ENCODE assay signal across 23 cellular contexts in the genomic region with DNA sequence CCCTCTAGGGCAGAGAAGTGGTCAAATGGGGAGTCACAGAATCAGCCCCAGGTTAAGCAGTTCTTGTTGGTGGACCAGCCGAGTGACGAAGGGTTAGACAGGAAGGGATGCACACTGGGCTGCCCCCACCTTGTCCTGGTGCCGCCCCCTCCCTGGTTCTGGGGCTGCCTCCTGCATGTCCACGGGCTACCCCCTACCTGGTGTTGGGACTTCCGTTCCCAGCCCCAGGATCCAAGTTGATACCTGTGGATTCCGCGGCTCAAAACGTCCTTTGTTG.
DNase-seq lines count a peak whose midpoint lies in the region; ATAC-seq, FAIRE-seq and TF ChIP-seq lines count a peak whose summit lies in the region.
"Had no signal": no experiment of that assay in that cellular context is flagged by ENCODE, and none has a peak within 500 bp of the region (broad histone marks: within the 10 kb centered on the region; RNA-seq: fewer than 3 reads in every experiment).

No MANE protein-coding gene starts in this region.

- H3K27me3 Mint-ChIP-seq in activated CD4-positive, alpha-beta memory T cell treated with anti-CD3 and anti-CD28 coated beads for 36 hours, result peaks cover 11% of the 10 kb centered on the region

- H3K4me1 ChIP-seq in A549 (peaks cover 28% of the 10 kb centered on the region), colonic mucosa (no peaks in the 10 kb centered on the region), mucosa of rectum (ENCODE audit: control insufficient read depth in 2 of 2, insufficient read depth in 2 of 2, low read length in 2 of 2) (peaks cover 11 to 12% of the 10 kb centered on the region in 2 donors), thyroid gland (peaks cover 3 to 13% of the 10 kb centered on the region in 2 donors)

- TF ChIP-seq CTCF in A549 (IDR thresholded peaks at IDR 0.05) (no peak), colonic mucosa (IDR thresholded peaks at IDR 0.05) (no peak), thyroid gland (IDR thresholded peaks at IDR 0.05) (no peak)

- CTCF ChIA-PET in A549 (lab: Yijun Ruan, JAX), result interaction anchor here (1.3 to 1.8 kb wide), 3 partner anchors 23 to 400 kb away, joined by 3 to 5 read pairs (median 4); no protein-coding TSS in a partner anchor
- CTCF ChIA-PET in activated CD4-positive, alpha-beta memory T cell treated with anti-CD3 and anti-CD28 coated beads for 36 hours (lab: Charles Lee), result interaction anchor here (2.3 kb wide), 1 partner anchor 65 kb away, joined by 13 read pairs; no protein-coding TSS in a partner anchor

- ATAC-seq in A549, result peak in 1 of 2 experiments; percentile 24; a peak in 3 of 6 replicates
- no peak for ATAC-seq in HG03095 (IDR thresholded peaks at IDR 0.05; ENCODE audit: unreplicated experiment)
- ATAC-seq: activated CD4-positive, CD25-positive, alpha-beta regulatory T cell treated with anti-CD3 and anti-CD28 coated beads, Interleukin-2, amount 50 U/mL, for 24 hours; activated T-cell treated with anti-CD3 and anti-CD28 coated beads, Interleukin-2, amount 50 U/mL, for 4 hours had no signal

- H3K9me3 ChIP-seq in A549 (peaks cover 14% of the 10 kb centered on the region; the same call in 1 of the 3 replicates), colonic mucosa (no peaks in the 10 kb centered on the region), mucosa of rectum (ENCODE audit: control insufficient read depth in 2 of 2, low read length in 2 of 2) (no peaks in the 10 kb centered on the region), thyroid gland (no peaks in the 10 kb centered on the region)
- H3K9me3 ChIP-seq: stomach had no signal

- H3K27ac Mint-ChIP-seq in activated CD4-positive, alpha-beta memory T cell treated with anti-CD3 and anti-CD28 coated beads for 36 hours, result no peak overlapping the region

- no peak for TF ChIP-seq RAD21 in A549 (conservative IDR thresholded peaks at IDR 0.05 in 1 of 2, IDR thresholded peaks at IDR 0.05 in 1 of 2)

- peak overlapping the region; percentile 71 for H3K4me2 ChIP-seq in A549

- no peaks in the 10 kb centered on the region for H3K36me3 Mint-ChIP-seq in activated CD4-positive, alpha-beta memory T cell treated with anti-CD3 and anti-CD28 coated beads for 36 hours

- no peak overlapping the region for H3K4me3 Mint-ChIP-seq in activated CD4-positive, alpha-beta memory T cell treated with anti-CD3 and anti-CD28 coated beads for 36 hours
- H3K4me3 Mint-ChIP-seq: activated T-cell treated with anti-CD3 and anti-CD28 coated beads, Interleukin-2, amount 50 U/mL, for 4 hours; central memory CD8-positive, alpha-beta T cell had no signal

- POLR2A ChIA-PET in A549 (lab: Yijun Ruan, JAX), result no interaction called here
- POLR2A ChIA-PET in activated CD4-positive, alpha-beta memory T cell treated with anti-CD3 and anti-CD28 coated beads for 36 hours (lab: Charles Lee), result no interaction called here

- DNase-seq in A549 (ENCODE audit: low read depth in 1 of 2, low spot score in 1 of 2) (no peak), HTR-8/SVneo (ENCODE audit: insufficient read length, low spot score) (no peak), colonic mucosa (no peak), thyroid gland (no peak), pons (ENCODE audit: low spot score) (no peak)
- DNase-seq in activated CD4-positive, alpha-beta memory T cell treated with anti-CD3 and anti-CD28 coated beads for 36 hours, result no peak
- DNase-seq: activated naive CD4-positive, alpha-beta T cell treated with anti-CD3 and anti-CD28 coated beads, Interleukin-2, amount 50 U/mL, for 16 hours; activated T-cell treated with anti-CD3 and anti-CD28 coated beads, Interleukin-2, amount 50 U/mL, for 4 hours; anterior cingulate cortex; DMS153; GOT3; NCI-H1048; small intestine; stimulated activated CD4-positive, alpha-beta T cell treated with anti-CD3 and anti-CD28 coated beads, Interleukin-4, amount 100 ng/mL, for 24 hours; stomach had no signal

- no peak for TF ChIP-seq EP300 in A549 (IDR thresholded peaks at IDR 0.05)

- no peak overlapping the region for H3K9ac ChIP-seq in colonic mucosa (ENCODE audit: low read depth in 2 of 2, low read length in 2 of 2)
- H3K9ac ChIP-seq in mucosa of rectum (ENCODE audit: low read depth in 1 of 2, low read length in 2 of 2), result peak overlapping the region; percentile 14 to 34

- H3K27me3 ChIP-seq in colonic mucosa (no peaks in the 10 kb centered on the region), mucosa of rectum (ENCODE audit: control insufficient read depth in 2 of 2, insufficient read depth in 2 of 2, low read length in 2 of 2) (no peaks in the 10 kb centered on the region), thyroid gland (no peaks in the 10 kb centered on the region)

- peak overlapping the region; percentile 68 to 81 for H3K27ac ChIP-seq in A549
- no peak overlapping the region for H3K27ac ChIP-seq in colonic mucosa
- H3K27ac ChIP-seq in mucosa of rectum (ENCODE audit: low read depth in 2 of 2, low read length in 2 of 2), result no peak overlapping the region
- no peak overlapping the region for H3K27ac ChIP-seq in thyroid gland
- H3K27ac ChIP-seq: C4-2B, esophagus muscularis mucosa, stomach had no signal

- H3K4me3 ChIP-seq in A549 (no peak overlapping the region), colonic mucosa (peak overlapping the region; percentile 15), mucosa of rectum (ENCODE audit: low read length in 2 of 2) (peak overlapping the region; percentile 47 to 50), thyroid gland (replicated peaks in 1 of 3) (no peak overlapping the region)
- H3K4me3 ChIP-seq: esophagus muscularis mucosa had no signal

- peaks cover 9% of the 10 kb centered on the region for H3K9me3 Mint-ChIP-seq in activated CD4-positive, alpha-beta memory T cell treated with anti-CD3 and anti-CD28 coated beads for 36 hours
- H3K9me3 Mint-ChIP-seq: activated T-cell treated with anti-CD3 and anti-CD28 coated beads, Interleukin-2, amount 50 U/mL, for 4 hours; central memory CD8-positive, alpha-beta T cell had no signal

- H3K4me1 Mint-ChIP-seq in activated CD4-positive, alpha-beta memory T cell treated with anti-CD3 and anti-CD28 coated beads for 36 hours (ENCODE audit: low read depth), result no peaks in the 10 kb centered on the region

- intact Hi-C loops in colonic mucosa (cut with DNase I), result no loop called here
- intact Hi-C loops in thyroid gland (cut with DNase I), result no loop called here
- intact Hi-C loops in activated CD4-positive, alpha-beta memory T cell treated with anti-CD3 and anti-CD28 coated beads for 36 hours (cut with micrococcal nuclease), result loop anchor here (5.0 kb wide), 1 partner anchor 64 kb away; no protein-coding TSS in a partner anchor

- no peaks in the 10 kb centered on the region for H3K36me3 ChIP-seq in colonic mucosa
- no peaks in the 10 kb centered on the region for H3K36me3 ChIP-seq in mucosa of rectum (ENCODE audit: control insufficient read depth in 2 of 2, insufficient read depth in 2 of 2, low read length in 2 of 2)
- no peaks in the 10 kb centered on the region for H3K36me3 ChIP-seq in thyroid gland
- H3K36me3 ChIP-seq: esophagus muscularis mucosa, stomach had no signal

- TF ChIP-seq POLR2A in A549 (IDR thresholded peaks at IDR 0.05; ENCODE audit: low read length) (no peak), thyroid gland (IDR thresholded peaks at IDR 0.05) (no peak)

- FAIRE-seq in A549 (lab: Jason Lieb, UNC), result no peak
- peak; percentile 97 for FAIRE-seq in HTR-8/SVneo (lab: Jason Lieb, UNC)
- FAIRE-seq: GM12892, RCC 7860, small intestine had no signal

- 74% methylated on average over 5 of the region's 8 CpGs for WGBS in A549 (ENCODE audit: missing lambda C conversion rate)
- WGBS in thyroid gland, 2 donors, result 20 to 51% methylated on average over 4 to 8 of the region's 8 CpGs

TF ChIP-seq in A549, 52 proteins besides CTCF, POLR2A, EP300 and RAD21:
- TF ChIP-seq EHMT2 (IDR thresholded peaks at IDR 0.05; ENCODE audit: low read depth), result no peak
- TF ChIP-seq GATA3 (IDR thresholded peaks at IDR 0.05; ENCODE audit: borderline replicate concordance), result no peak
- TF ChIP-seq RARB (CRISPR knock-in tag; IDR thresholded peaks at IDR 0.05), result no peak
- TF ChIP-seq MYC (IDR thresholded peaks at IDR 0.05; ENCODE audit: borderline replicate concordance, low read length), result no peak
- no peak for TF ChIP-seq JUN (IDR thresholded peaks at IDR 0.05)
- TF ChIP-seq FOXS1 (CRISPR knock-in tag; IDR thresholded peaks at IDR 0.05), result no peak
- no peak for TF ChIP-seq CBX2 (IDR thresholded peaks at IDR 0.05; ENCODE audit: borderline replicate concordance, low read depth)
- TF ChIP-seq RCOR1 (IDR thresholded peaks at IDR 0.05; ENCODE audit: low read depth, low read length), result no peak
- no peak for TF ChIP-seq HEYL (CRISPR knock-in tag; IDR thresholded peaks at IDR 0.05)
- TF ChIP-seq, protein P1, sequence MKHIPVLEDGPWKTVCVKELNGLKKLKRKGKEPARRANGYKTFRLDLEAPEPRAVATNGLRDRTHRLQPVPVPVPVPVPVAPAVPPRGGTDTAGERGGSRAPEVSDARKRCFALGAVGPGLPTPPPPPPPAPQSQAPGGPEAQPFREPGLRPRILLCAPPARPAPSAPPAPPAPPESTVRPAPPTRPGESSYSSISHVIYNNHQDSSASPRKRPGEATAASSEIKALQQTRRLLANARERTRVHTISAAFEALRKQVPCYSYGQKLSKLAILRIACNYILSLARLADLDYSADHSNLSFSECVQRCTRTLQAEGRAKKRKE (CRISPR knock-in tag; IDR thresholded peaks at IDR 0.05; ENCODE audit: low read depth), result no peak
- TF ChIP-seq NR3C1 (IDR thresholded peaks at IDR 0.05), result no peak
- TF ChIP-seq, protein P2, sequence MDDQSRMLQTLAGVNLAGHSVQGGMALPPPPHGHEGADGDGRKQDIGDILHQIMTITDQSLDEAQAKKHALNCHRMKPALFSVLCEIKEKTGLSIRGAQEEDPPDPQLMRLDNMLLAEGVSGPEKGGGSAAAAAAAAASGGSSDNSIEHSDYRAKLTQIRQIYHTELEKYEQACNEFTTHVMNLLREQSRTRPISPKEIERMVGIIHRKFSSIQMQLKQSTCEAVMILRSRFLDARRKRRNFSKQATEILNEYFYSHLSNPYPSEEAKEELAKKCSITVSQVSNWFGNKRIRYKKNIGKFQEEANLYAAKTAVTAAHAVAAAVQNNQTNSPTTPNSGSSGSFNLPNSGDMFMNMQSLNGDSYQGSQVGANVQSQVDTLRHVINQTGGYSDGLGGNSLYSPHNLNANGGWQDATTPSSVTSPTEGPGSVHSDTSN (IDR thresholded peaks at IDR 0.05), result no peak
TF ChIP-seq in A549: peak in this region for 0.

Comparison
In these comparisons a context has a peak if more than half of its experiments do, and no peak if none do; other contexts are left out.
1. H3K27ac ChIP-seq: peak in A549 (2 of 2); none in colonic mucosa (single experiment), mucosa of rectum (0 of 2) and thyroid gland (0 of 3).
2. H3K4me3 ChIP-seq: peak in colonic mucosa (single experiment) and mucosa of rectum (2 of 2); none in A549 (single experiment) and thyroid gland (0 of 3).
3. H3K9ac ChIP-seq: peak in mucosa of rectum (2 of 2); none in colonic mucosa (0 of 2).